Comparison of ENCODE assay signal across 20 cellular contexts in genomic region chr1:24918995-24919605, GRCh38. TPM values are rescaled to one million over a fixed set of nuclear protein-coding genes. Genes with fewer than 3 reads are reported as not detected.
DNase-seq lines count a peak whose midpoint lies in the region; ATAC-seq and TF ChIP-seq lines count a peak whose summit lies in the region.
"Had no signal": no experiment of that assay in that cellular context is flagged by ENCODE, and none has a peak within 500 bp of the region (broad histone marks: within the 10 kb centered on the region; RNA-seq: fewer than 3 reads in every experiment).

No MANE protein-coding gene starts in this region.

- TF ChIP-seq CTCF in natural killer cell (IDR thresholded peaks at IDR 0.05) = no peak

- intact Hi-C loops in natural killer cell (cut with micrococcal nuclease) = no loop called here

- no peak for DNase-seq in activated T-cell treated with anti-CD3 and anti-CD28 coated beads, Interleukin-2, amount 50 U/mL, for 24 hours
- no peak for DNase-seq in activated T-cell treated with anti-CD3 and anti-CD28 coated beads, Interleukin-2, amount 50 U/mL, for 1 hour
- DNase-seq in activated naive CD8-positive, alpha-beta T cell treated with anti-CD3 and anti-CD28 coated beads for 36 hours = no peak
- DNase-seq in natural killer cell (no peak), DMS114 treated with DMSO at 0.1 percent for 48 hours (lab: John Stamatoyannopoulos, UW; ENCODE audit: unreplicated experiment) (no peak), middle frontal gyrus (ENCODE audit: extremely low spot score, low spot score) (no peak)
- DNase-seq in activated effector memory CD4-positive, alpha-beta T cell treated with Interleukin-2 at 50 U/mL for 16 hours = no peak
- DNase-seq: activated CD4-positive, CD25-positive, alpha-beta regulatory T cell treated with anti-CD3 and anti-CD28 coated beads, Interleukin-2, amount 50 U/mL, for 72 hours; activated CD8-positive, alpha-beta memory T cell treated with anti-CD3 and anti-CD28 coated beads, Interleukin-2, amount 50 U/mL, for 4 hours; activated naive CD4-positive, alpha-beta T cell treated with anti-CD3 and anti-CD28 coated beads, Interleukin-2, amount 10 ng/mL, durations not matched to agents 7 days and 5 days; DND-41; H9; kidney glomerular epithelial cell; lower lobe of right lung; NCI-H187; NCI-H524 treated with DMSO at 0.1 percent for 48 hours; NK-92 treated with Interleukin-12 subunit alpha and Interleukin-12 subunit beta, amount 100 ng/mL, for 24 hours had no signal

- peaks cover 94% of the 10 kb centered on the region for H3K4me1 Mint-ChIP-seq in activated T-cell treated with anti-CD3 and anti-CD28 coated beads, Interleukin-2, amount 50 U/mL, for 24 hours (ENCODE audit: low read depth)
- peaks cover 75% of the 10 kb centered on the region for H3K4me1 Mint-ChIP-seq in activated naive CD8-positive, alpha-beta T cell treated with anti-CD3 and anti-CD28 coated beads for 36 hours
- H3K4me1 Mint-ChIP-seq in natural killer cell = peaks cover 99 to 100% of the 10 kb centered on the region in 2 donors

- H3K9me3 Mint-ChIP-seq in activated T-cell treated with anti-CD3 and anti-CD28 coated beads, Interleukin-2, amount 50 U/mL, for 24 hours = no peaks in the 10 kb centered on the region
- peaks cover 1% of the 10 kb centered on the region for H3K9me3 Mint-ChIP-seq in activated naive CD8-positive, alpha-beta T cell treated with anti-CD3 and anti-CD28 coated beads for 36 hours
- no peaks in the 10 kb centered on the region for H3K9me3 Mint-ChIP-seq in natural killer cell
- H3K9me3 Mint-ChIP-seq: activated naive CD4-positive, alpha-beta T cell treated with anti-CD3 and anti-CD28 coated beads, Interleukin-2, amount 10 ng/mL, durations not matched to agents 7 days and 5 days; H9 had no signal

- no peak for ATAC-seq in natural killer cell
- ATAC-seq: A549, lower lobe of right lung had no signal

- TF ChIP-seq POLR2A in GM19193 (IDR thresholded peaks at IDR 0.05; ENCODE audit: extremely low read depth, insufficient read depth, insufficient read length) = peak; percentile 45

- peak overlapping the region; percentile 96 for H3K27ac Mint-ChIP-seq in activated T-cell treated with anti-CD3 and anti-CD28 coated beads, Interleukin-2, amount 50 U/mL, for 24 hours
- H3K27ac Mint-ChIP-seq in activated naive CD8-positive, alpha-beta T cell treated with anti-CD3 and anti-CD28 coated beads for 36 hours = peak overlapping the region; percentile 83
- H3K27ac Mint-ChIP-seq in natural killer cell = peak overlapping the region; percentile 99

- H3K27me3 Mint-ChIP-seq in activated T-cell treated with anti-CD3 and anti-CD28 coated beads, Interleukin-2, amount 50 U/mL, for 24 hours = no peaks in the 10 kb centered on the region
- no peaks in the 10 kb centered on the region for H3K27me3 Mint-ChIP-seq in activated naive CD8-positive, alpha-beta T cell treated with anti-CD3 and anti-CD28 coated beads for 36 hours
- H3K27me3 Mint-ChIP-seq in natural killer cell (ENCODE audit: low read depth in 2 of 2) = no peaks in the 10 kb centered on the region
- H3K27me3 Mint-ChIP-seq: activated naive CD4-positive, alpha-beta T cell treated with anti-CD3 and anti-CD28 coated beads, Interleukin-2, amount 10 ng/mL, durations not matched to agents 7 days and 5 days; B cell had no signal

- peaks cover 99% of the 10 kb centered on the region for H3K36me3 Mint-ChIP-seq in activated T-cell treated with anti-CD3 and anti-CD28 coated beads, Interleukin-2, amount 50 U/mL, for 24 hours (ENCODE audit: low read depth)
- H3K36me3 Mint-ChIP-seq in activated naive CD8-positive, alpha-beta T cell treated with anti-CD3 and anti-CD28 coated beads for 36 hours = peaks cover 70% of the 10 kb centered on the region
- H3K36me3 Mint-ChIP-seq in natural killer cell = peaks cover 27% of the 10 kb centered on the region

- peak overlapping the region; percentile 16 for H3K4me3 Mint-ChIP-seq in activated T-cell treated with anti-CD3 and anti-CD28 coated beads, Interleukin-2, amount 50 U/mL, for 24 hours
- no peak overlapping the region for H3K4me3 Mint-ChIP-seq in activated naive CD8-positive, alpha-beta T cell treated with anti-CD3 and anti-CD28 coated beads for 36 hours
- H3K4me3 Mint-ChIP-seq in natural killer cell = peak overlapping the region; percentile 74
- H3K4me3 Mint-ChIP-seq: activated naive CD4-positive, alpha-beta T cell treated with anti-CD3 and anti-CD28 coated beads, Interleukin-2, amount 10 ng/mL, durations not matched to agents 7 days and 5 days; B cell; H9 had no signal

RNA-seq across cellular contexts. Expression of gene RUNX3, which starts 11.0 kb away (rescaled TPM):
- total RNA-seq in activated naive CD8-positive, alpha-beta T cell treated with anti-CD3 and anti-CD28 coated beads for 36 hours = 100 to 1,000 TPM; 144 TPM
- 100 to 1,000 TPM; 537 to 630 (median 601) TPM for total RNA-seq in natural killer cell
